1 cellular context compared by ENCODE assay signal in the genomic region with DNA sequence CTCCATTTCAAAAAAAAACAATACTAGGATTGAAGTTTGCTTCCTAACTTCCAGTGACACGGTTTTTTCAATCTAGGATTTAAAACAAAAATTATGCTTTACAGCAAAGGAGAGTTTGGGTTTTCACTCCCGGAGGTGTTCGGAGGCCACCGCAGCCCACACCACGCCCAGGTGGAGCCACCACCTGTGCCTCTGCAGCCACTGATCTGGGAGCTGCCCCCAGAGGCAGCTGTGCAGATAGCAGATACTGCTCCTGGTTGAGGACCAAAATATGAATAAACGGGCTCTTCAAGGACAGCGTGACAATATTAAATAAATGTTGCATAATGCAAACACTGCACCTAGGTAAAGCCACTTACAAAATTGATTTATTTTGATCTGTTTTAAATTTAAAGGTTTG.
TF ChIP-seq lines count a peak whose summit lies in the region.

No MANE protein-coding gene starts in this region.

TF ChIP-seq in HCT116, 20 proteins besides CTCF, POLR2A, EP300 and RAD21:
- TF ChIP-seq YY1 (IDR thresholded peaks at IDR 0.05; ENCODE audit: extremely low read depth, insufficient replicate concordance, low read depth, low read length) = no peak
- TF ChIP-seq EGR1 (IDR thresholded peaks at IDR 0.05; ENCODE audit: low read depth) = no peak
- TF ChIP-seq POLR2AphosphoS5 (IDR thresholded peaks at IDR 0.05; ENCODE audit: low read depth, low read length) = no peak
- no peak for TF ChIP-seq SRF (IDR thresholded peaks at IDR 0.05; ENCODE audit: low read depth)
- no peak for TF ChIP-seq ZFX (IDR thresholded peaks at IDR 0.05)
- no peak for TF ChIP-seq TCF7L2 (IDR thresholded peaks at IDR 0.05; ENCODE audit: borderline replicate concordance, extremely low read depth, insufficient read depth, insufficient read length)
- TF ChIP-seq CBX3 (IDR thresholded peaks at IDR 0.05; ENCODE audit: low read depth) = 0 out of 2 replicates have a peak, but pooled peaks have one; percentile 20
- no peak for TF ChIP-seq ELF1 (IDR thresholded peaks at IDR 0.05; ENCODE audit: borderline replicate concordance, low read depth)
